In genomic region chr6:68238097-68238597, GRCh38 we compare ENCODE assay signal across 13 cellular contexts.
A peak's percentile ranks its signal among the peaks of the same experiment; 100 is the strongest.
DNase-seq lines count a peak whose midpoint lies in the region; ATAC-seq, FAIRE-seq and TF ChIP-seq lines count a peak whose summit lies in the region.
"Had no signal": no experiment of that assay in that cellular context is flagged by ENCODE, and none has a peak within 500 bp of the region (broad histone marks: within the 10 kb centered on the region; RNA-seq: fewer than 3 reads in every experiment).

No MANE protein-coding gene starts in this region.

- ATAC-seq in GM19035 (IDR thresholded peaks at IDR 0.05; ENCODE audit: unreplicated experiment) (peak; percentile 42), HG02981 (IDR thresholded peaks at IDR 0.05; ENCODE audit: unreplicated experiment) (peak; percentile 83), T-helper 17 cell (no peak), psoas muscle (no peak), GM21576 (IDR thresholded peaks at IDR 0.05; ENCODE audit: unreplicated experiment) (no peak)
- ATAC-seq: activated CD8-positive, alpha-beta memory T cell treated with anti-CD3 and anti-CD28 coated beads, Interleukin-2, amount 10 ng/mL, durations not matched to agents 7 days and 5 days had no signal

- no CpG with 5 or more reads among the region's 1 CpG for WGBS in mesenchymal stem cell
- 29 to 41% (median 31%) methylated on average over 1 of the region's 1 CpG for WGBS in psoas muscle, 3 donors

- H2AFZ ChIP-seq in mesenchymal stem cell (ENCODE audit: low read depth, low read length), result no peak overlapping the region

- peak; percentile 90 for FAIRE-seq in RCC 7860 (lab: Jason Lieb, UNC)

- H3K9ac ChIP-seq in mesenchymal stem cell (ENCODE audit: low read length), result no peak overlapping the region

- H3K27ac Mint-ChIP-seq in T-helper 17 cell, result no peak overlapping the region
- H3K27ac Mint-ChIP-seq: activated CD8-positive, alpha-beta memory T cell treated with anti-CD3 and anti-CD28 coated beads, Interleukin-2, amount 10 ng/mL, durations not matched to agents 7 days and 5 days had no signal

- no peak overlapping the region for H2BK120ac ChIP-seq in mesenchymal stem cell (ENCODE audit: low read depth, low read length)

- H3K23ac ChIP-seq in mesenchymal stem cell (ENCODE audit: low read length in 2 of 2), result no peak overlapping the region

- peak; percentile 77 for DNase-seq in RCC 7860 (ENCODE audit: low spot score)
- peak; percentile 62 for DNase-seq in mesenchymal stem cell
- no peak for DNase-seq in T-helper 17 cell
- no peak for DNase-seq in NK-92 treated with Interleukin-12 subunit alpha and Interleukin-12 subunit beta, amount 100 ng/mL, for 24 hours (lab: John Stamatoyannopoulos, UW)
- DNase-seq in psoas muscle, result no peak
- DNase-seq: activated CD8-positive, alpha-beta memory T cell treated with anti-CD3 and anti-CD28 coated beads, Interleukin-2, amount 10 ng/mL, durations not matched to agents 7 days and 5 days; DMS79 treated with DMSO at 0.1 percent for 48 hours; glutamatergic neuron; sigmoid colon had no signal

- no peak overlapping the region for H3K14ac ChIP-seq in mesenchymal stem cell (ENCODE audit: low read length in 2 of 2)

- H2AK5ac ChIP-seq in mesenchymal stem cell (ENCODE audit: low read length, severe bottlenecking), result no peak overlapping the region

- intact Hi-C loops in psoas muscle (cut with DNase I), result no loop called here

- H3K9me3 ChIP-seq in mesenchymal stem cell (ENCODE audit: control insufficient read depth, low read length), result no peaks in the 10 kb centered on the region
- no peaks in the 10 kb centered on the region for H3K9me3 ChIP-seq in T-helper 17 cell (ENCODE audit: control insufficient read depth, low read length, poor library complexity, severe bottlenecking)
- no peaks in the 10 kb centered on the region for H3K9me3 ChIP-seq in psoas muscle
- H3K9me3 ChIP-seq: sigmoid colon had no signal

- H4K8ac ChIP-seq in mesenchymal stem cell (ENCODE audit: low read length), result no peak overlapping the region

- no peaks in the 10 kb centered on the region for H3K79me1 ChIP-seq in mesenchymal stem cell (replicated peaks; ENCODE audit: low read length, poor library complexity, severe bottlenecking)

- H3K27ac ChIP-seq in mesenchymal stem cell (ENCODE audit: low read length, poor library complexity, severe bottlenecking) (no peak overlapping the region), psoas muscle (no peak overlapping the region)
- H3K27ac ChIP-seq: cardiac muscle cell, sigmoid colon had no signal

- no peak overlapping the region for H3K4ac ChIP-seq in mesenchymal stem cell (ENCODE audit: low read depth in 1 of 2, low read length in 2 of 2)

- H3K36me3 ChIP-seq in mesenchymal stem cell (ENCODE audit: control insufficient read depth in 1 of 2, insufficient read depth in 2 of 2, low read depth in 1 of 2, low read length in 2 of 2), result no peaks in the 10 kb centered on the region
- no peaks in the 10 kb centered on the region for H3K36me3 ChIP-seq in psoas muscle (ENCODE audit: insufficient read depth in 1 of 2, low read depth in 1 of 2)
- H3K36me3 ChIP-seq: cardiac muscle cell, sigmoid colon had no signal

- no peak overlapping the region for H2BK15ac ChIP-seq in mesenchymal stem cell (ENCODE audit: low read depth, poor library complexity, severe bottlenecking)

- no peak overlapping the region for H3K4me3 ChIP-seq in mesenchymal stem cell (ENCODE audit: insufficient read depth in 1 of 2, low read depth in 1 of 2, low read length in 2 of 2)
- no peak overlapping the region for H3K4me3 ChIP-seq in psoas muscle
- H3K4me3 ChIP-seq: cardiac muscle cell, sigmoid colon had no signal

- H3K27me3 ChIP-seq in mesenchymal stem cell (ENCODE audit: control insufficient read depth in 1 of 2, insufficient read depth in 1 of 2, low read length in 2 of 2) (no peaks in the 10 kb centered on the region), psoas muscle (ENCODE audit: insufficient read depth in 3 of 3, low read length in 2 of 3) (no peaks in the 10 kb centered on the region)
- H3K27me3 ChIP-seq: cardiac muscle cell, sigmoid colon had no signal

- H3K4me1 ChIP-seq in mesenchymal stem cell (ENCODE audit: control insufficient read depth, insufficient read depth, low read depth, low read length) (no peaks in the 10 kb centered on the region), psoas muscle (no peaks in the 10 kb centered on the region)
- H3K4me1 ChIP-seq: sigmoid colon had no signal

- no peak for TF ChIP-seq CTCF in psoas muscle (IDR thresholded peaks at IDR 0.05)

- H4K91ac ChIP-seq in mesenchymal stem cell (ENCODE audit: low read length), result no peak overlapping the region

- no peak overlapping the region for H3K4me3 Mint-ChIP-seq in T-helper 17 cell
- H3K4me3 Mint-ChIP-seq: activated CD8-positive, alpha-beta memory T cell treated with anti-CD3 and anti-CD28 coated beads, Interleukin-2, amount 10 ng/mL, durations not matched to agents 7 days and 5 days had no signal

- no peak overlapping the region for H3K18ac ChIP-seq in mesenchymal stem cell (ENCODE audit: low read depth in 1 of 2, low read length in 2 of 2)

- H2BK12ac ChIP-seq in mesenchymal stem cell (ENCODE audit: low read length in 2 of 2), result no peak overlapping the region

- H3K4me2 ChIP-seq in mesenchymal stem cell (ENCODE audit: low read length, poor library complexity, severe bottlenecking), result no peak overlapping the region

- H2BK5ac ChIP-seq in mesenchymal stem cell (ENCODE audit: low read depth, low read length, poor library complexity, severe bottlenecking), result no peak overlapping the region

- no peaks in the 10 kb centered on the region for H3K36me3 Mint-ChIP-seq in T-helper 17 cell (ENCODE audit: low read depth)
- H3K36me3 Mint-ChIP-seq: activated CD8-positive, alpha-beta memory T cell treated with anti-CD3 and anti-CD28 coated beads, Interleukin-2, amount 10 ng/mL, durations not matched to agents 7 days and 5 days had no signal

- no peaks in the 10 kb centered on the region for H3K27me3 Mint-ChIP-seq in T-helper 17 cell
- H3K27me3 Mint-ChIP-seq: activated CD8-positive, alpha-beta memory T cell treated with anti-CD3 and anti-CD28 coated beads, Interleukin-2, amount 10 ng/mL, durations not matched to agents 7 days and 5 days had no signal

- no peaks in the 10 kb centered on the region for H3K4me1 Mint-ChIP-seq in T-helper 17 cell
- H3K4me1 Mint-ChIP-seq: activated CD8-positive, alpha-beta memory T cell treated with anti-CD3 and anti-CD28 coated beads, Interleukin-2, amount 10 ng/mL, durations not matched to agents 7 days and 5 days had no signal

Comparison
In these comparisons a context has a peak if more than half of its experiments do, and no peak if none do; other contexts are left out.
1. ATAC-seq: peak in GM19035 (single experiment) and HG02981 (single experiment); none in T-helper 17 cell (single experiment), psoas muscle (0 of 4) and GM21576 (single experiment).
2. DNase-seq: peak in RCC 7860 (single experiment) and mesenchymal stem cell (single experiment); none in T-helper 17 cell (0 of 3), NK-92 treated with Interleukin-12 subunit alpha and Interleukin-12 subunit beta, amount 100 ng/mL, for 24 hours (single experiment) and psoas muscle (0 of 2).